Comparison of ENCODE assay signal across 8 cellular contexts in genomic region chr1:227357229-227358078, GRCh38. TPM values are rescaled to one million over a fixed set of nuclear protein-coding genes. Genes with fewer than 3 reads are reported as not detected.
A peak's percentile ranks its signal among the peaks of the same experiment; 100 is the strongest.
DNase-seq lines count a peak whose midpoint lies in the region; ATAC-seq and TF ChIP-seq lines count a peak whose summit lies in the region.
"Had no signal": no experiment of that assay in that cellular context is flagged by ENCODE, and none has a peak within 500 bp of the region (broad histone marks: within the 10 kb centered on the region; RNA-seq: fewer than 3 reads in every experiment).

No MANE protein-coding gene starts in this region.

- ATAC-seq in upper lobe of left lung (ENCODE audit: low FRiP score in 2 of 2), result peak; percentile 77 to 91

- DNase-seq in caudate nucleus (lab: John Stamatoyannopoulos, UW) (no peak), kidney tubule cell (ENCODE audit: low spot score) (peak; percentile 92), upper lobe of left lung (peak in 1 of 2 donors; percentile 51), Ammon's horn (ENCODE audit: low spot score) (no peak), CD14-positive monocyte (ENCODE audit: low spot score) (no peak), esophagus squamous epithelium (lab: John Stamatoyannopoulos, UW) (no peak)

- H3K36me3 ChIP-seq in HUES6 (ENCODE audit: control insufficient read depth, insufficient read depth, low read length) (no peaks in the 10 kb centered on the region), upper lobe of left lung (no peaks in the 10 kb centered on the region), esophagus squamous epithelium (no peaks in the 10 kb centered on the region)

- TF ChIP-seq EP300 in upper lobe of left lung (IDR thresholded peaks at IDR 0.05), result peak in 2 of 4 donors; percentile 82 to 93

- TF ChIP-seq POLR2A in upper lobe of left lung (IDR thresholded peaks at IDR 0.05) (no peak), esophagus squamous epithelium (IDR thresholded peaks at IDR 0.05) (no peak)

- H3K4me3 Mint-ChIP-seq in CD14-positive monocyte, result no peak overlapping the region
- H3K4me3 Mint-ChIP-seq: central memory CD8-positive, alpha-beta T cell had no signal

- H3K4me1 ChIP-seq in HUES6 (ENCODE audit: control insufficient read depth, insufficient read depth, low read length) (peaks cover 29% of the 10 kb centered on the region), upper lobe of left lung (peaks cover 11 to 17% (median 14%) of the 10 kb centered on the region in 4 donors), esophagus squamous epithelium (peaks cover 0 to 14% (median 10%) of the 10 kb centered on the region in 3 donors)

- peaks cover 0 to 4% (median 0%) of the 10 kb centered on the region in 7 donors for H3K9me3 Mint-ChIP-seq in CD14-positive monocyte
- H3K9me3 Mint-ChIP-seq: central memory CD8-positive, alpha-beta T cell had no signal

- H3K27me3 Mint-ChIP-seq in CD14-positive monocyte (ENCODE audit: low read depth in 3 of 3), result peaks cover 0 to 1% (median 0%) of the 10 kb centered on the region in 3 donors

- TF ChIP-seq CTCF in upper lobe of left lung (IDR thresholded peaks at IDR 0.05) (no peak), CD14-positive monocyte (IDR thresholded peaks at IDR 0.05) (no peak), esophagus squamous epithelium (IDR thresholded peaks at IDR 0.05) (no peak)

- WGBS in upper lobe of left lung, 2 donors, result 44 to 59% methylated on average over 9 of the region's 9 CpGs
- 53% methylated on average over 9 of the region's 9 CpGs for WGBS in esophagus squamous epithelium, 2 donors

- H3K4me3 ChIP-seq in HUES6 (ENCODE audit: low read depth, low read length), result peak overlapping the region; percentile 36; the same call in 1 of the 2 replicates
- H3K4me3 ChIP-seq in upper lobe of left lung, result no peak overlapping the region
- no peak overlapping the region for H3K4me3 ChIP-seq in esophagus squamous epithelium

- H3K27ac ChIP-seq in HUES6 (ENCODE audit: low read depth, low read length) (peak overlapping the region; percentile 83), caudate nucleus (ENCODE audit: low read depth, low read length) (peak overlapping the region; percentile 34), upper lobe of left lung (peak overlapping the region; percentile 63 to 85 (median 70)), esophagus squamous epithelium (peak overlapping the region in 2 of 4 donors; percentile 55 to 65)

- no peaks in the 10 kb centered on the region; the same call in 1 of the 2 replicates for H3K9me3 ChIP-seq in HUES6 (ENCODE audit: control insufficient read depth, insufficient read depth, low read depth, low read length)
- no peaks in the 10 kb centered on the region for H3K9me3 ChIP-seq in upper lobe of left lung
- H3K9me3 ChIP-seq in esophagus squamous epithelium, result no peaks in the 10 kb centered on the region

- peak overlapping the region; percentile 82 for H3K9ac ChIP-seq in HUES6 (ENCODE audit: low read length)

- no peaks in the 10 kb centered on the region for H3K36me3 Mint-ChIP-seq in CD14-positive monocyte

- H3K27me3 ChIP-seq in HUES6 (ENCODE audit: control insufficient read depth, insufficient read depth, low read length) (no peaks in the 10 kb centered on the region), upper lobe of left lung (no peaks in the 10 kb centered on the region), esophagus squamous epithelium (no peaks in the 10 kb centered on the region)

- intact Hi-C loops in CD14-positive monocyte (cut with micrococcal nuclease), result no loop called here
- intact Hi-C loops in esophagus squamous epithelium (cut with DNase I), result no loop called here

- H3K4me1 Mint-ChIP-seq in CD14-positive monocyte, result no peaks in the 10 kb centered on the region
- H3K4me1 Mint-ChIP-seq: central memory CD8-positive, alpha-beta T cell had no signal

- no peak overlapping the region for H3K27ac Mint-ChIP-seq in CD14-positive monocyte

RNA-seq across cellular contexts. Expression of gene CDC42BPA, which starts 39.2 kb away (rescaled TPM):
- 10 to 100 TPM; 27.8 to 76.1 (median 33.1) TPM for total RNA-seq in upper lobe of left lung
- under 1 TPM; 0.20 to 0.39 TPM for polyA plus RNA-seq in CD14-positive monocyte
- total RNA-seq in esophagus squamous epithelium, result 10 to 100 TPM in 3 of 4 donors, 1 to 10 TPM in 1; 4.3 to 33.6 (median 17.2) TPM
